In the genomic region with DNA sequence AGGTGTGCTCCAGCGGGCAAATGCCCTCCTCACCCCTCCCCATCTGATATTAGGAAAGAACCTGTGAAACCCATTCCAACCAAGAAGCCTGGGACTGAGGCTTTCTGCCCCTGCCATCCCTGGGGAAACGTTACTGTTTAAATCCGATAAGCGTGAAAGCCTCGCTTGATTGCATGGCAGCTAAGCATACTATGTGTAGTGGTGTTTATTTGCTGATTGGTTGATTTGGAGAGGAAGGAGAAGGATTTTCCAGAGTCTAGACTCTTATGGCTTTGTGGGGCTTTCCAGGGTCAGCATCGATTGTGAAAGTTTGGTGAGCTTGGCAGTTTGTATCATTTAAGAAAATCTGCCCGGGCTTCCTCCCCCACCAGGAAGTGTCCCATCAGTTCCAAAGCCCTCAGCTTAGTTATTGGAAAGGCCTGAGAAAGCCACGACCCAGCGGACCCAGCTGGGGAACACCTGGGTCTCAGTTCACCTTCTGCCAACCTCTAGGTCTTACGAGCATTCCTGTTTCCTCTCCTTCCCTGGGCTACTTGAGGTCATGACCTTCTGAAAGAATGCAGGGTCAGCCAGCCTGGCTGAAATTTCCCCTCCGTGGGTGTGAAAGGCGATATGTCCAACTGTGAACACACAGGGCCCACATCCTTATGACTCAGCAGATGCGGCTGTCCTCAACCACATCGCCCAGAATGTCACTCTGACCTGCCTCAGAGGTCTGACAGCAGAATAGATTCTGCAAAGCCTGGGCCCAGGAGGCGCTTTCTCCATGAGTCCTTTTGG, we compare ENCODE assay signal across 1 cellular context.
TF ChIP-seq lines count a peak whose summit lies in the region.

No MANE protein-coding gene starts in this region.

TF ChIP-seq in K562, 482 proteins besides CTCF, POLR2A, EP300 and RAD21 (continued from another document and continues in another):
- TF ChIP-seq KLF6 (CRISPR knock-in tag; IDR thresholded peaks at IDR 0.05; ENCODE audit: borderline replicate concordance) (no peak; the same call in 1 of the 2 replicates), MEIS2 (IDR thresholded peaks at IDR 0.05; ENCODE audit: partially characterized antibody) (peak; percentile 88), NCOA2 (IDR thresholded peaks at IDR 0.05; ENCODE audit: partially characterized antibody in 2 of 2) (no peak), TCF7L2 (IDR thresholded peaks at IDR 0.05; ENCODE audit: low read depth, low read length) (no peak), TCFL5 (CRISPR knock-in tag; conservative IDR thresholded peaks at IDR 0.05) (no peak), SIX5 (IDR thresholded peaks at IDR 0.05; ENCODE audit: borderline replicate concordance in 1 of 2, insufficient read depth in 1 of 2, low read depth in 1 of 2, low read length in 2 of 2) (no peak), SIN3B (IDR thresholded peaks at IDR 0.05; ENCODE audit: low read depth) (no peak), MEF2D (tag; conservative IDR thresholded peaks at IDR 0.05; ENCODE audit: low read depth) (no peak), IRF2 (CRISPR knock-in tag; IDR thresholded peaks at IDR 0.05) (peak; percentile 25; the same call in 1 of the 2 replicates), EZH2 (IDR thresholded peaks at IDR 0.05; ENCODE audit: borderline replicate concordance, low read depth, low read length) (no peak), TSC22D4 (tag; IDR thresholded peaks at IDR 0.05) (no peak), ETV6 (IDR thresholded peaks at IDR 0.05; ENCODE audit: borderline replicate concordance in 1 of 2, low read depth in 2 of 2, low read length in 1 of 2) (no peak), ETV6 (CRISPR knock-in tag; IDR thresholded peaks at IDR 0.05; ENCODE audit: borderline replicate concordance) (no peak), RCOR1 (IDR thresholded peaks at IDR 0.05; ENCODE audit: borderline replicate concordance in 1 of 2, low read depth in 2 of 2, low read length in 2 of 2) (peak; percentile 25 to 94; a peak in 3 of 4 replicates), ZBTB8A (IDR thresholded peaks at IDR 0.05; ENCODE audit: partially characterized antibody) (no peak), SRSF3 (IDR thresholded peaks at IDR 0.05; ENCODE audit: insufficient read depth, low read length) (no peak), GABPA (tag; conservative IDR thresholded peaks at IDR 0.05; ENCODE audit: low read depth) (0 out of 2 replicates have a peak, but pooled peaks have one; percentile 7), RBM15 (IDR thresholded peaks at IDR 0.05; ENCODE audit: insufficient read depth, low read length) (no peak), ZSCAN29 (IDR thresholded peaks at IDR 0.05) (no peak), PCBP1 (IDR thresholded peaks at IDR 0.05; ENCODE audit: low read depth, low read length, poor library complexity, severe bottlenecking) (no peak), SMARCE1 (IDR thresholded peaks at IDR 0.05) (peak; percentile 89), ZEB2 (IDR thresholded peaks at IDR 0.05) (0 out of 2 replicates have a peak, but pooled peaks have one; percentile 60), SP2 (IDR thresholded peaks at IDR 0.05; ENCODE audit: extremely low read depth, low read depth, low read length, poor library complexity, severe bottlenecking) (no peak), MTA3 (IDR thresholded peaks at IDR 0.05; ENCODE audit: borderline replicate concordance) (peak; percentile 65)
- TF ChIP-seq, protein P1, sequence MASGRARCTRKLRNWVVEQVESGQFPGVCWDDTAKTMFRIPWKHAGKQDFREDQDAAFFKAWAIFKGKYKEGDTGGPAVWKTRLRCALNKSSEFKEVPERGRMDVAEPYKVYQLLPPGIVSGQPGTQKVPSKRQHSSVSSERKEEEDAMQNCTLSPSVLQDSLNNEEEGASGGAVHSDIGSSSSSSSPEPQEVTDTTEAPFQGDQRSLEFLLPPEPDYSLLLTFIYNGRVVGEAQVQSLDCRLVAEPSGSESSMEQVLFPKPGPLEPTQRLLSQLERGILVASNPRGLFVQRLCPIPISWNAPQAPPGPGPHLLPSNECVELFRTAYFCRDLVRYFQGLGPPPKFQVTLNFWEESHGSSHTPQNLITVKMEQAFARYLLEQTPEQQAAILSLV (tag; IDR thresholded peaks at IDR 0.05): peak; percentile 58; the same call in 1 of the 2 replicates
- TF ChIP-seq, protein P2, sequence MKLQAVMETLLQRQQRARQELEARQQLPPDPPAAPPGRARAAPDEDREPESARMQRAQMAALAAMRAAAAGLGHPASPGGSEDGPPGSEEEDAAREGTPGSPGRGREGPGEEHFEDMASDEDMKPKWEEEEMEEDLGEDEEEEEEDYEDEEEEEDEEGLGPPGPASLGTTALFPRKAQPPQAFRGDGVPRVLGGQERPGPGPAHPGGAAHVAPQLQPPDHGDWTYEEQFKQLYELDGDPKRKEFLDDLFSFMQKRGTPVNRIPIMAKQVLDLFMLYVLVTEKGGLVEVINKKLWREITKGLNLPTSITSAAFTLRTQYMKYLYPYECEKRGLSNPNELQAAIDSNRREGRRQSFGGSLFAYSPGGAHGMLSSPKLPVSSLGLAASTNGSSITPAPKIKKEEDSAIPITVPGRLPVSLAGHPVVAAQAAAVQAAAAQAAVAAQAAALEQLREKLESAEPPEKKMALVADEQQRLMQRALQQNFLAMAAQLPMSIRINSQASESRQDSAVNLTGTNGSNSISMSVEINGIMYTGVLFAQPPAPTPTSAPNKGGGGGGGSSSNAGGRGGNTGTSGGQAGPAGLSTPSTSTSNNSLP (IDR thresholded peaks at IDR 0.05; ENCODE audit: borderline replicate concordance, low read depth, low read length): no peak
- TF ChIP-seq, protein P3, sequence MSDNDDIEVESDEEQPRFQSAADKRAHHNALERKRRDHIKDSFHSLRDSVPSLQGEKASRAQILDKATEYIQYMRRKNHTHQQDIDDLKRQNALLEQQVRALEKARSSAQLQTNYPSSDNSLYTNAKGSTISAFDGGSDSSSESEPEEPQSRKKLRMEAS (CRISPR knock-in tag; IDR thresholded peaks at IDR 0.05): peak; percentile 79
- TF ChIP-seq, protein P4, sequence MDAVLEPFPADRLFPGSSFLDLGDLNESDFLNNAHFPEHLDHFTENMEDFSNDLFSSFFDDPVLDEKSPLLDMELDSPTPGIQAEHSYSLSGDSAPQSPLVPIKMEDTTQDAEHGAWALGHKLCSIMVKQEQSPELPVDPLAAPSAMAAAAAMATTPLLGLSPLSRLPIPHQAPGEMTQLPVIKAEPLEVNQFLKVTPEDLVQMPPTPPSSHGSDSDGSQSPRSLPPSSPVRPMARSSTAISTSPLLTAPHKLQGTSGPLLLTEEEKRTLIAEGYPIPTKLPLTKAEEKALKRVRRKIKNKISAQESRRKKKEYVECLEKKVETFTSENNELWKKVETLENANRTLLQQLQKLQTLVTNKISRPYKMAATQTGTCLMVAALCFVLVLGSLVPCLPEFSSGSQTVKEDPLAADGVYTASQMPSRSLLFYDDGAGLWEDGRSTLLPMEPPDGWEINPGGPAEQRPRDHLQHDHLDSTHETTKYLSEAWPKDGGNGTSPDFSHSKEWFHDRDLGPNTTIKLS (IDR thresholded peaks at IDR 0.05; ENCODE audit: borderline replicate concordance, low read depth): peak; percentile 75
- TF ChIP-seq, protein P5, sequence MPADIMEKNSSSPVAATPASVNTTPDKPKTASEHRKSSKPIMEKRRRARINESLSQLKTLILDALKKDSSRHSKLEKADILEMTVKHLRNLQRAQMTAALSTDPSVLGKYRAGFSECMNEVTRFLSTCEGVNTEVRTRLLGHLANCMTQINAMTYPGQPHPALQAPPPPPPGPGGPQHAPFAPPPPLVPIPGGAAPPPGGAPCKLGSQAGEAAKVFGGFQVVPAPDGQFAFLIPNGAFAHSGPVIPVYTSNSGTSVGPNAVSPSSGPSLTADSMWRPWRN (IDR thresholded peaks at IDR 0.05; ENCODE audit: low read depth): no peak
- TF ChIP-seq, protein P6, sequence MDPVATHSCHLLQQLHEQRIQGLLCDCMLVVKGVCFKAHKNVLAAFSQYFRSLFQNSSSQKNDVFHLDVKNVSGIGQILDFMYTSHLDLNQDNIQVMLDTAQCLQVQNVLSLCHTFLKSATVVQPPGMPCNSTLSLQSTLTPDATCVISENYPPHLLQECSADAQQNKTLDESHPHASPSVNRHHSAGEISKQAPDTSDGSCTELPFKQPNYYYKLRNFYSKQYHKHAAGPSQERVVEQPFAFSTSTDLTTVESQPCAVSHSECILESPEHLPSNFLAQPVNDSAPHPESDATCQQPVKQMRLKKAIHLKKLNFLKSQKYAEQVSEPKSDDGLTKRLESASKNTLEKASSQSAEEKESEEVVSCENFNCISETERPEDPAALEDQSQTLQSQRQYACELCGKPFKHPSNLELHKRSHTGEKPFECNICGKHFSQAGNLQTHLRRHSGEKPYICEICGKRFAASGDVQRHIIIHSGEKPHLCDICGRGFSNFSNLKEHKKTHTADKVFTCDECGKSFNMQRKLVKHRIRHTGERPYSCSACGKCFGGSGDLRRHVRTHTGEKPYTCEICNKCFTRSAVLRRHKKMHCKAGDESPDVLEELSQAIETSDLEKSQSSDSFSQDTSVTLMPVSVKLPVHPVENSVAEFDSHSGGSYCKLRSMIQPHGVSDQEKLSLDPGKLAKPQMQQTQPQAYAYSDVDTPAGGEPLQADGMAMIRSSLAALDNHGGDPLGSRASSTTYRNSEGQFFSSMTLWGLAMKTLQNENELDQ (CRISPR knock-in tag; IDR thresholded peaks at IDR 0.05; ENCODE audit: borderline replicate concordance): no peak
- TF ChIP-seq, protein P7, sequence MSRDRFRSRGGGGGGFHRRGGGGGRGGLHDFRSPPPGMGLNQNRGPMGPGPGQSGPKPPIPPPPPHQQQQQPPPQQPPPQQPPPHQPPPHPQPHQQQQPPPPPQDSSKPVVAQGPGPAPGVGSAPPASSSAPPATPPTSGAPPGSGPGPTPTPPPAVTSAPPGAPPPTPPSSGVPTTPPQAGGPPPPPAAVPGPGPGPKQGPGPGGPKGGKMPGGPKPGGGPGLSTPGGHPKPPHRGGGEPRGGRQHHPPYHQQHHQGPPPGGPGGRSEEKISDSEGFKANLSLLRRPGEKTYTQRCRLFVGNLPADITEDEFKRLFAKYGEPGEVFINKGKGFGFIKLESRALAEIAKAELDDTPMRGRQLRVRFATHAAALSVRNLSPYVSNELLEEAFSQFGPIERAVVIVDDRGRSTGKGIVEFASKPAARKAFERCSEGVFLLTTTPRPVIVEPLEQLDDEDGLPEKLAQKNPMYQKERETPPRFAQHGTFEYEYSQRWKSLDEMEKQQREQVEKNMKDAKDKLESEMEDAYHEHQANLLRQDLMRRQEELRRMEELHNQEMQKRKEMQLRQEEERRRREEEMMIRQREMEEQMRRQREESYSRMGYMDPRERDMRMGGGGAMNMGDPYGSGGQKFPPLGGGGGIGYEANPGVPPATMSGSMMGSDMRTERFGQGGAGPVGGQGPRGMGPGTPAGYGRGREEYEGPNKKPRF (IDR thresholded peaks at IDR 0.05; ENCODE audit: low read depth, low read length): no peak
- TF ChIP-seq, protein P8, sequence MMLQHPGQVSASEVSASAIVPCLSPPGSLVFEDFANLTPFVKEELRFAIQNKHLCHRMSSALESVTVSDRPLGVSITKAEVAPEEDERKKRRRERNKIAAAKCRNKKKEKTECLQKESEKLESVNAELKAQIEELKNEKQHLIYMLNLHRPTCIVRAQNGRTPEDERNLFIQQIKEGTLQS (IDR thresholded peaks at IDR 0.05): peak; percentile 82
- TF ChIP-seq, protein P8 (CRISPR knock-in tag; conservative IDR thresholded peaks at IDR 0.05): no peak
- TF ChIP-seq, protein P9, sequence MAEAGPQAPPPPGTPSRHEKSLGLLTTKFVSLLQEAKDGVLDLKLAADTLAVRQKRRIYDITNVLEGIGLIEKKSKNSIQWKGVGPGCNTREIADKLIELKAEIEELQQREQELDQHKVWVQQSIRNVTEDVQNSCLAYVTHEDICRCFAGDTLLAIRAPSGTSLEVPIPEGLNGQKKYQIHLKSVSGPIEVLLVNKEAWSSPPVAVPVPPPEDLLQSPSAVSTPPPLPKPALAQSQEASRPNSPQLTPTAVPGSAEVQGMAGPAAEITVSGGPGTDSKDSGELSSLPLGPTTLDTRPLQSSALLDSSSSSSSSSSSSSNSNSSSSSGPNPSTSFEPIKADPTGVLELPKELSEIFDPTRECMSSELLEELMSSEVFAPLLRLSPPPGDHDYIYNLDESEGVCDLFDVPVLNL (CRISPR knock-in tag; IDR thresholded peaks at IDR 0.05; ENCODE audit: low read depth): no peak
